In genomic region chr9:33466565-33467495, GRCh38 we compare ENCODE assay signal across 8 cellular contexts. TPM values are rescaled to one million over a fixed set of nuclear protein-coding genes. Genes with fewer than 3 reads are reported as not detected.
A peak's percentile ranks its signal among the peaks of the same experiment; 100 is the strongest.
DNase-seq lines count a peak whose midpoint lies in the region; ATAC-seq and TF ChIP-seq lines count a peak whose summit lies in the region.

No MANE protein-coding gene starts in this region.

- intact Hi-C loops in Right ventricle myocardium inferior (cut with DNase I) = loop anchor here (2.0 to 5.0 kb wide), 3 partner anchors 50 to 92 kb away; partner anchors contain the start of gene AQP7
- intact Hi-C loops in sciatic nerve (cut with DNase I) = no loop called here

- no peak overlapping the region for H3K4me3 ChIP-seq in AG09309 (ENCODE audit: control insufficient read depth, low read depth, low read length)

- peak; percentile 96 for TF ChIP-seq CTCF in AG09309 (IDR thresholded peaks at IDR 0.05; ENCODE audit: control insufficient read depth, insufficient read depth, low read depth, low read length, missing control alignments)

- peak; percentile 41 for ATAC-seq in GM18907 (IDR thresholded peaks at IDR 0.05; ENCODE audit: unreplicated experiment)
- peak; percentile 55 for ATAC-seq in Right ventricle myocardium inferior
- peak; percentile 55 for ATAC-seq in sciatic nerve

- no peak for DNase-seq in AG09309 (ENCODE audit: low read depth)
- DNase-seq in RPMI8226 = peak; percentile 57
- DNase-seq in activated gamma-delta T cell treated with Interleukin-2 at 50 U/mL for 16 hours = peak; percentile 76
- peak; percentile 89 for DNase-seq in Right ventricle myocardium inferior (ENCODE audit: missing footprints)
- DNase-seq in sciatic nerve (ENCODE audit: low spot score) = peak; percentile 81
- no peak for DNase-seq in MV-4-11 (lab: John Stamatoyannopoulos, UW)
- no peak for DNase-seq in GOT3 (lab: John Stamatoyannopoulos, UW)

RNA-seq across cellular contexts. Expression of gene NOL6, which starts 6.9 kb away (rescaled TPM):
- total RNA-seq in Right ventricle myocardium inferior (13.0 TPM), sciatic nerve (26.0 TPM)

RNA-seq across cellular contexts. Expression of gene AQP3, which starts 19.4 kb away (rescaled TPM):
- total RNA-seq in Right ventricle myocardium inferior (16.3 TPM), sciatic nerve (23.7 TPM)

RNA-seq across cellular contexts. Expression of gene ANKRD18B, which starts 57.2 kb away (rescaled TPM):
- total RNA-seq in Right ventricle myocardium inferior (not detected), sciatic nerve (1.2 TPM)

Comparison
In these comparisons a context has a peak if more than half of its experiments do, and no peak if none do; other contexts are left out.
1. DNase-seq: peak in RPMI8226 (single experiment), activated gamma-delta T cell treated with Interleukin-2 at 50 U/mL for 16 hours (single experiment), Right ventricle myocardium inferior (single experiment) and sciatic nerve (single experiment); none in AG09309 (single experiment), MV-4-11 (single experiment) and GOT3 (single experiment).
2. Peak in every context shown above with its lines, with median percentiles within 50 percentile points of each other: ATAC-seq.